8 cellular contexts compared by ENCODE assay signal in the genomic region with DNA sequence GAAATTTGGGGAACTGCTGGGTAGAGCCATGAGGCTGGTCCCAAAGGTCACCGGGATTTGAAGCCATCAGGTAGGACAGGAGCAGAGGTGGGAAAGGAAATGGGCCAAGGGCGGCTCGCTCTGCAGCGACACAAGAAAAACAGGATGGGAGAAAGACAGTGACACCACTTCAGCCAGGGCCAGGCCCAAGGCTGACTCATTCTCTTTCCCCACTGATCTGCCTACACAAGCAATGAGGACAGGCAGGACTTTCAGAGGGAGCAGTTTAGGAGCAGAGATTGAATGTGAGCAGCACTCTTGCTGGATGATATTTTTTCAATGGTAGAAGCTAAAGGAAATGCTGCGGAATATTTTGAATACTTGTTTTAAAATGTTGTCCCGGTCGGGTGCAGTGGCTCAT. TPM values are rescaled to one million over a fixed set of nuclear protein-coding genes. Genes with fewer than 3 reads are reported as not detected.
DNase-seq lines count a peak whose midpoint lies in the region; ATAC-seq and TF ChIP-seq lines count a peak whose summit lies in the region.

No MANE protein-coding gene starts in this region.

- H3K36me3 ChIP-seq in PC-9 (ENCODE audit: low read depth) = peaks cover 6% of the 10 kb centered on the region; the same call in 1 of the 2 replicates

- no TSS peak for BruUV-seq in PC-9 (replicated peaks; lab: Mats Ljungman, UMichigan)

- H3K4me3 ChIP-seq in PC-9 = peak overlapping the region; percentile 1; the same call in 1 of the 2 replicates

- H3K4me1 Mint-ChIP-seq in endothelial cell (ENCODE audit: unreplicated experiment) (peaks cover 30% of the 10 kb centered on the region), osteocyte (ENCODE audit: unreplicated experiment) (peaks cover 42% of the 10 kb centered on the region)

- POLR2A ChIA-PET in PC-9 (lab: Charles Lee; ENCODE audit: unreplicated experiment) = no interaction called here

- ATAC-seq in omental fat pad (ENCODE audit: low FRiP score) = no peak
- ATAC-seq in HG03520 (IDR thresholded peaks at IDR 0.05; ENCODE audit: unreplicated experiment) = no peak

- no peak overlapping the region; the same call in 1 of the 2 replicates for H3K27ac ChIP-seq in PC-9

- H3K27me3 Mint-ChIP-seq in endothelial cell (ENCODE audit: unreplicated experiment) (peaks cover 14% of the 10 kb centered on the region), osteocyte (ENCODE audit: unreplicated experiment) (no peaks in the 10 kb centered on the region)

- peaks cover 13% of the 10 kb centered on the region; the same call in 1 of the 2 replicates for H3F3A ChIP-seq in PC-9 (ENCODE audit: insufficient read depth, low read depth)

- H3K79me2 ChIP-seq in PC-9 (ENCODE audit: low read depth) = peaks cover 73% of the 10 kb centered on the region

- H3K36me3 Mint-ChIP-seq in endothelial cell (ENCODE audit: low read depth, unreplicated experiment) (peaks cover 5% of the 10 kb centered on the region), osteocyte (ENCODE audit: unreplicated experiment) (no peaks in the 10 kb centered on the region)

- TF ChIP-seq CTCF in PC-9 (conservative IDR thresholded peaks at IDR 0.05) (no peak), endothelial cell (IDR thresholded peaks at IDR 0.05; ENCODE audit: unreplicated experiment) (no peak), osteocyte (IDR thresholded peaks at IDR 0.05) (no peak), omental fat pad (IDR thresholded peaks at IDR 0.05) (no peak)

- H3K9me3 ChIP-seq in PC-9 (ENCODE audit: insufficient read depth, low read depth) = no peaks in the 10 kb centered on the region

- H4K20me1 ChIP-seq in PC-9 (ENCODE audit: insufficient read depth) = 0 out of 2 replicates have a peak, but pooled peaks cover 3% of the 10 kb centered on the region

- H3K27me3 ChIP-seq in PC-9 (ENCODE audit: insufficient read depth, low read depth) = no peaks in the 10 kb centered on the region

- H3K4me1 ChIP-seq in PC-9 (replicated peaks; ENCODE audit: insufficient read depth) = peaks cover 41% of the 10 kb centered on the region

- peak; percentile 79 for DNase-seq in EL
- peak; percentile 38 to 67 for DNase-seq in PC-9
- DNase-seq in endothelial cell (ENCODE audit: low spot score) = no peak
- no peak for DNase-seq in osteocyte (ENCODE audit: extremely low spot score, unreplicated experiment)
- DNase-seq in DMS153 treated with DMSO at 0.1 percent for 48 hours (lab: John Stamatoyannopoulos, UW; ENCODE audit: unreplicated experiment) = no peak
- DNase-seq in NCI-H2029 (lab: John Stamatoyannopoulos, UW) = no peak
- DNase-seq in omental fat pad (ENCODE audit: low spot score) = no peak

- no peaks in the 10 kb centered on the region for H3K9me2 ChIP-seq in PC-9 (ENCODE audit: insufficient read depth)

- peak overlapping the region; percentile 79 for H3K4me3 Mint-ChIP-seq in endothelial cell (ENCODE audit: unreplicated experiment)
- H3K4me3 Mint-ChIP-seq in osteocyte (ENCODE audit: unreplicated experiment) = peak overlapping the region; percentile 30

- peak overlapping the region; percentile 81 for H3K27ac Mint-ChIP-seq in endothelial cell (ENCODE audit: unreplicated experiment)
- H3K27ac Mint-ChIP-seq in osteocyte (ENCODE audit: unreplicated experiment) = peak overlapping the region; percentile 58

- intact Hi-C loops in PC-9 (cut with micrococcal nuclease; ENCODE audit: unreplicated experiment) = loop anchor here (5.0 kb wide), 2 partner anchors 263 to 518 kb away; partner anchors contain the start of gene RNF130

- H3K9me3 Mint-ChIP-seq in endothelial cell (ENCODE audit: unreplicated experiment) (no peaks in the 10 kb centered on the region), osteocyte (ENCODE audit: unreplicated experiment) (no peaks in the 10 kb centered on the region)

- H2AFZ ChIP-seq in PC-9 = no peak overlapping the region

- CTCF ChIA-PET in PC-9 (lab: Charles Lee) = no interaction called here

- peak overlapping the region; percentile 46 for H3K4me2 ChIP-seq in PC-9

RNA-seq across cellular contexts. Expression of gene RUFY1, which starts 3.5 kb away (rescaled TPM):
- 63.9 and 72.2 TPM in 2 replicates for total RNA-seq in PC-9 (2021)
- 30.5 TPM for total RNA-seq in endothelial cell (ENCODE audit: unreplicated experiment)
- 46.5 and 55.4 TPM in 2 replicates for total RNA-seq in osteocyte
- total RNA-seq in omental fat pad = 10 to 100 TPM; 39.7 to 62.2 (median 47.9) TPM

Comparison
In these comparisons a context has a peak if more than half of its experiments do, and no peak if none do; other contexts are left out.
1. DNase-seq: peak in EL (single experiment) and PC-9 (2 of 2); none in endothelial cell (single experiment), osteocyte (single experiment), DMS153 treated with DMSO at 0.1 percent for 48 hours (single experiment), NCI-H2029 (single experiment) and omental fat pad (single experiment).